Comparison of ENCODE assay signal across 9 cellular contexts in the genomic region with DNA sequence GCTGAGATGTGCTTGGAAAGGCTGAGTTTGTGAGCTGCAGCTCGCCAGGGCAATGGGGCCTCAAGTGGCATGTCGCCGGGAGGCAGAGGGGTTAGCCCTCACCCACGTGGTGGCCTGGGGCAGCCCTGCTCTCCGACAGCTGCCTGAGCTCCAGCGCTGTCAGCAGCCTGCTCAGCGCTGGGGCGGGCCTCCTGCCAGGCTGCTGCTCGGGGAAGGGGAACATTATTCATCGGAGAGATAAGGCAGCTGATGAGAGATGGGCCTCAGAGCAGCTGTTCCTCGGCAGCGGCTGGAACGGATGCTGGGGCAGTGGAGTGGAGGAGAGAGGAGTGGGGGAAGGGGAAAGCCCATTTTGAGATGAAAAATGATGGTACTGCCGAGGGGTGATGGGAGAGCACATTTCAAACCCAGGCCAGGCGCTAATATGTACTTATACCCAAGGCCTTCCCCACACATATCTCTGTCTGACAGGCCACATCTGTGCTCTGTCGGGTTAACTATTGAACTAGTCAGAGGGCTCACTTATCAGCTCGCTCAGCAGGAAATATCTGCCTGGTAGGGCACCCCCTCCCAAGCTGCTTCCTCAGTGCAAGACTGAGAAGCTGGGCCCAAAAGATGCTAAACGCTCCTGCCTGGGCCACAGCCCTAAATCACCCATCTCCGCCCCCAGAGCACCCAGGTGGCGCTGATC.
DNase-seq lines count a peak whose midpoint lies in the region; ATAC-seq and TF ChIP-seq lines count a peak whose summit lies in the region.
"Had no signal": no experiment of that assay in that cellular context is flagged by ENCODE, and none has a peak within 500 bp of the region (broad histone marks: within the 10 kb centered on the region; RNA-seq: fewer than 3 reads in every experiment).

No MANE protein-coding gene starts in this region.

- H3K27ac Mint-ChIP-seq in activated naive CD4-positive, alpha-beta T cell treated with anti-CD3 and anti-CD28 coated beads for 36 hours = no peak overlapping the region
- H3K27ac Mint-ChIP-seq in activated naive CD4-positive, alpha-beta T cell treated with anti-CD3 and anti-CD28 coated beads, Interleukin-2, amount 10 ng/mL, durations not matched to agents 7 days and 5 days = no peak overlapping the region

- no peak for TF ChIP-seq CTCF in right lobe of liver (IDR thresholded peaks at IDR 0.05)
- no peak for TF ChIP-seq CTCF in upper lobe of right lung (IDR thresholded peaks at IDR 0.05)

- H3K4me1 ChIP-seq in right lobe of liver = no peaks in the 10 kb centered on the region
- H3K4me1 ChIP-seq in upper lobe of right lung = peaks cover 11% of the 10 kb centered on the region

- H3K27me3 Mint-ChIP-seq in activated naive CD4-positive, alpha-beta T cell treated with anti-CD3 and anti-CD28 coated beads for 36 hours (ENCODE audit: low read depth) = no peaks in the 10 kb centered on the region
- peaks cover 10% of the 10 kb centered on the region for H3K27me3 Mint-ChIP-seq in activated naive CD4-positive, alpha-beta T cell treated with anti-CD3 and anti-CD28 coated beads, Interleukin-2, amount 10 ng/mL, durations not matched to agents 7 days and 5 days

- CTCF ChIA-PET in activated naive CD4-positive, alpha-beta T cell treated with anti-CD3 and anti-CD28 coated beads for 36 hours (lab: Charles Lee) = no interaction called here
- CTCF ChIA-PET in activated naive CD4-positive, alpha-beta T cell treated with anti-CD3 and anti-CD28 coated beads, Interleukin-2, amount 10 ng/mL, durations not matched to agents 7 days and 5 days (lab: Charles Lee) = no interaction called here

- WGBS in right lobe of liver (ENCODE audit: insufficient coverage, low coverage, low lambda C conversion rate, missing lambda C conversion rate) = 50% methylated on average over 13 of the region's 20 CpGs

- no peaks in the 10 kb centered on the region for H3K9me3 ChIP-seq in right lobe of liver
- H3K9me3 ChIP-seq in upper lobe of right lung = no peaks in the 10 kb centered on the region
- H3K9me3 ChIP-seq: tibial artery had no signal

- no peaks in the 10 kb centered on the region for H3K27me3 ChIP-seq in right lobe of liver
- H3K27me3 ChIP-seq in upper lobe of right lung = no peaks in the 10 kb centered on the region

- no peaks in the 10 kb centered on the region for H3K36me3 Mint-ChIP-seq in activated naive CD4-positive, alpha-beta T cell treated with anti-CD3 and anti-CD28 coated beads for 36 hours (ENCODE audit: low read depth)
- H3K36me3 Mint-ChIP-seq in activated naive CD4-positive, alpha-beta T cell treated with anti-CD3 and anti-CD28 coated beads, Interleukin-2, amount 10 ng/mL, durations not matched to agents 7 days and 5 days = no peaks in the 10 kb centered on the region

- H3K4me3 ChIP-seq in right lobe of liver (no peak overlapping the region), upper lobe of right lung (no peak overlapping the region)
- H3K4me3 ChIP-seq: tibial artery had no signal

- intact Hi-C loops in activated naive CD4-positive, alpha-beta T cell treated with anti-CD3 and anti-CD28 coated beads for 36 hours (cut with micrococcal nuclease) = no loop called here
- intact Hi-C loops in right lobe of liver (cut with DNase I) = no loop called here
- intact Hi-C loops in upper lobe of right lung (cut with DNase I) = no loop called here

- H3K4me1 Mint-ChIP-seq in activated naive CD4-positive, alpha-beta T cell treated with anti-CD3 and anti-CD28 coated beads for 36 hours (ENCODE audit: low read depth) = peaks cover 10% of the 10 kb centered on the region
- peaks cover 8% of the 10 kb centered on the region for H3K4me1 Mint-ChIP-seq in activated naive CD4-positive, alpha-beta T cell treated with anti-CD3 and anti-CD28 coated beads, Interleukin-2, amount 10 ng/mL, durations not matched to agents 7 days and 5 days

- H3K27ac ChIP-seq in right lobe of liver = no peak overlapping the region
- H3K27ac ChIP-seq in upper lobe of right lung = no peak overlapping the region
- H3K27ac ChIP-seq: tibial artery had no signal

- peak overlapping the region; percentile 67 for H3K4me3 Mint-ChIP-seq in activated naive CD4-positive, alpha-beta T cell treated with anti-CD3 and anti-CD28 coated beads for 36 hours
- no peak overlapping the region for H3K4me3 Mint-ChIP-seq in activated naive CD4-positive, alpha-beta T cell treated with anti-CD3 and anti-CD28 coated beads, Interleukin-2, amount 10 ng/mL, durations not matched to agents 7 days and 5 days

- ATAC-seq in right lobe of liver = peak; percentile 77 to 88 (median 82)
- ATAC-seq in upper lobe of right lung = peak; percentile 80
- ATAC-seq in HG03135 (IDR thresholded peaks at IDR 0.05; ENCODE audit: unreplicated experiment) = no peak

- DNase-seq in activated naive CD4-positive, alpha-beta T cell treated with anti-CD3 and anti-CD28 coated beads for 36 hours = peak; percentile 41
- DNase-seq in activated naive CD4-positive, alpha-beta T cell treated with anti-CD3 and anti-CD28 coated beads, Interleukin-2, amount 10 ng/mL, durations not matched to agents 7 days and 5 days = no peak
- peak; percentile 98 for DNase-seq in amniotic epithelial cell (ENCODE audit: low read depth)
- DNase-seq in right lobe of liver = peak; percentile 58 to 65 (median 60)
- DNase-seq in upper lobe of right lung = peak; percentile 81
- DNase-seq in medulla oblongata (ENCODE audit: extremely low spot score) = no peak
- no peak for DNase-seq in effector CD4-positive, alpha-beta T cell

- no peak for TF ChIP-seq POLR2A in right lobe of liver (IDR thresholded peaks at IDR 0.05)

- H3K36me3 ChIP-seq in right lobe of liver (no peaks in the 10 kb centered on the region), upper lobe of right lung (no peaks in the 10 kb centered on the region)
- H3K36me3 ChIP-seq: tibial artery had no signal

- no peaks in the 10 kb centered on the region for H3K9me3 Mint-ChIP-seq in activated naive CD4-positive, alpha-beta T cell treated with anti-CD3 and anti-CD28 coated beads for 36 hours
- H3K9me3 Mint-ChIP-seq in activated naive CD4-positive, alpha-beta T cell treated with anti-CD3 and anti-CD28 coated beads, Interleukin-2, amount 10 ng/mL, durations not matched to agents 7 days and 5 days = no peaks in the 10 kb centered on the region

Comparison
In these comparisons a context has a peak if more than half of its experiments do, and no peak if none do; other contexts are left out.
1. DNase-seq: peak in activated naive CD4-positive, alpha-beta T cell treated with anti-CD3 and anti-CD28 coated beads for 36 hours (single experiment), amniotic epithelial cell (single experiment), right lobe of liver (3 of 3) and upper lobe of right lung (single experiment); none in activated naive CD4-positive, alpha-beta T cell treated with anti-CD3 and anti-CD28 coated beads, Interleukin-2, amount 10 ng/mL, durations not matched to agents 7 days and 5 days (single experiment), medulla oblongata (single experiment) and effector CD4-positive, alpha-beta T cell (single experiment).